Comparison of ENCODE assay signal across 11 cellular contexts in the genomic region with DNA sequence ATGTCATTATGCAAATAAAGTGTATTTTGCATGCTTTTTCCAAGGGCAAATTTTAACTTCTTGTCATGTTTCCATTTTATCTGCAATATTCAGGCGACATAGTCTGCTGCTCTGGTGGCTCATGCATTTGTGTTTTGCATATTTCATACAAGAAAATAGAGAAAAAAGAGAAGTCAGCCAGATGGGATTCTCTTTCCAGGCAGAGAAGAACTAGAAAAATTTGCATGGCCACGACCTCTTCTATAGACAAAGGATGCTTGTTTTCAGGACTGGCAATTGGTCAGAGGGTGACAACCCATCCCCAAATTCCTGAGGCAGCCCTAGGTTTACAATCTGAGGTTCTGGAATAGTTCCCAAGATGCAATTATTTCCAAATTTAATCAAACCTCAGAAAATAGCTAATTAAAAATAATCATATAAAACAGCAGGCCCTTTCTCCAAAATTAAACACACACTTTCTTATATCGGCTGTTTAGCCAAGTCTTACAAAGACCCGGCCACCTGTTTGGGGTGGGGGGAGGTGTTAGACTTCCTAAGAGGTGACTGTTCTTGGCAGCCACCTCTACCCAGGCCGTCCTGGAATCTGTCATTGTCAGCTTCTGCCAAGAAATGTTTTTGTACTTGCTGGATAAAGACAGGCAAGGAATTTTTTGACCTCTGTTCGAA. TPM values are rescaled to one million over a fixed set of nuclear protein-coding genes. Genes with fewer than 3 reads are reported as not detected.
DNase-seq lines count a peak whose midpoint lies in the region; ATAC-seq and TF ChIP-seq lines count a peak whose summit lies in the region.
"Had no signal": no experiment of that assay in that cellular context is flagged by ENCODE, and none has a peak within 500 bp of the region (broad histone marks: within the 10 kb centered on the region; RNA-seq: fewer than 3 reads in every experiment).

No MANE protein-coding gene starts in this region.

- H3K36me3 ChIP-seq in Karpas-422 (ENCODE audit: insufficient read depth, low read length) (no peaks in the 10 kb centered on the region), breast epithelium (no peaks in the 10 kb centered on the region)

- peaks cover 0 to 3% of the 10 kb centered on the region in 2 donors for H3K27me3 Mint-ChIP-seq in natural killer cell treated with Interleukin-12 subunit alpha and Interleukin-12 subunit beta and Interleukin-15 and Interleukin-18, amount 100 ng/mL, for 72 hours
- H3K27me3 Mint-ChIP-seq in natural killer cell (ENCODE audit: low read depth in 2 of 2) (peaks cover 0 to 3% of the 10 kb centered on the region in 2 donors), type B pancreatic cell (no peaks in the 10 kb centered on the region)

- no peaks in the 10 kb centered on the region for H3K36me3 Mint-ChIP-seq in natural killer cell treated with Interleukin-12 subunit alpha and Interleukin-12 subunit beta and Interleukin-15 and Interleukin-18, amount 100 ng/mL, for 72 hours
- H3K36me3 Mint-ChIP-seq in natural killer cell (no peaks in the 10 kb centered on the region), type B pancreatic cell (no peaks in the 10 kb centered on the region)

- H3K27ac Mint-ChIP-seq in natural killer cell treated with Interleukin-12 subunit alpha and Interleukin-12 subunit beta and Interleukin-15 and Interleukin-18, amount 100 ng/mL, for 72 hours: peak overlapping the region; percentile 27 to 62
- H3K27ac Mint-ChIP-seq in natural killer cell (no peak overlapping the region), type B pancreatic cell (no peak overlapping the region)

- H3K4me3 ChIP-seq in Karpas-422 (ENCODE audit: low read length) (peak overlapping the region; percentile 44), breast epithelium (no peak overlapping the region), coronary artery (no peak overlapping the region)

- peak overlapping the region; percentile 74 for H3K4me2 ChIP-seq in Karpas-422 (ENCODE audit: low read depth, low read length, poor library complexity, severe bottlenecking)

- no peak for DNase-seq in natural killer cell treated with Interleukin-12 subunit alpha and Interleukin-12 subunit beta and Interleukin-15 and Interleukin-18, amount 100 ng/mL, for 72 hours (ENCODE audit: low spot score)
- no peak for DNase-seq in natural killer cell
- peak; percentile 96 for DNase-seq in Karpas-422
- DNase-seq in breast epithelium (ENCODE audit: low spot score in 2 of 2): no peak
- no peak for DNase-seq in SW480 (ENCODE audit: low spot score)
- DNase-seq in anterior cingulate cortex (lab: John Stamatoyannopoulos, UW): no peak
- no peak for DNase-seq in coronary artery (ENCODE audit: low spot score)
- DNase-seq in type B pancreatic cell (ENCODE audit: extremely low spot score, unreplicated experiment): no peak
- DNase-seq: COR-L47, foreskin keratinocyte had no signal

- H3K9ac ChIP-seq in Karpas-422 (ENCODE audit: low read length): peak overlapping the region; percentile 54

- H2AFZ ChIP-seq in Karpas-422 (ENCODE audit: low read length): no peak overlapping the region

- H3K27me3 ChIP-seq in Karpas-422 (ENCODE audit: low read length): no peaks in the 10 kb centered on the region
- H3K27me3 ChIP-seq in breast epithelium: no peaks in the 10 kb centered on the region
- H3K27me3 ChIP-seq: foreskin keratinocyte had no signal

- peak overlapping the region; percentile 36 for H3K4me3 Mint-ChIP-seq in natural killer cell treated with Interleukin-12 subunit alpha and Interleukin-12 subunit beta and Interleukin-15 and Interleukin-18, amount 100 ng/mL, for 72 hours
- H3K4me3 Mint-ChIP-seq in natural killer cell: no peak overlapping the region
- H3K4me3 Mint-ChIP-seq in type B pancreatic cell: no peak overlapping the region
- H3K4me3 Mint-ChIP-seq: neural crest cell had no signal

- no peaks in the 10 kb centered on the region for H3K79me2 ChIP-seq in Karpas-422 (ENCODE audit: low read length)

- no peaks in the 10 kb centered on the region for H3K9me2 ChIP-seq in Karpas-422 (replicated peaks; ENCODE audit: insufficient read depth, low read length)

- no peaks in the 10 kb centered on the region for H3K9me3 ChIP-seq in Karpas-422 (ENCODE audit: low read length)
- no peaks in the 10 kb centered on the region for H3K9me3 ChIP-seq in breast epithelium

- no peak for TF ChIP-seq POLR2A in breast epithelium (IDR thresholded peaks at IDR 0.05)

- intact Hi-C loops in natural killer cell (cut with micrococcal nuclease) (no loop called here), breast epithelium (cut with DNase I; ENCODE audit: low total_unique reads) (no loop called here)

- H3K4me1 ChIP-seq in Karpas-422 (ENCODE audit: low read length) (peaks cover 60% of the 10 kb centered on the region), breast epithelium (no peaks in the 10 kb centered on the region)
- H3K4me1 ChIP-seq: foreskin keratinocyte had no signal

- H3K4me1 Mint-ChIP-seq in natural killer cell treated with Interleukin-12 subunit alpha and Interleukin-12 subunit beta and Interleukin-15 and Interleukin-18, amount 100 ng/mL, for 72 hours (ENCODE audit: low read depth in 2 of 2): peaks cover 8 to 20% of the 10 kb centered on the region in 2 donors
- no peaks in the 10 kb centered on the region for H3K4me1 Mint-ChIP-seq in natural killer cell
- H3K4me1 Mint-ChIP-seq in type B pancreatic cell (ENCODE audit: unreplicated experiment): peaks cover 13% of the 10 kb centered on the region

- H3K9me3 Mint-ChIP-seq in natural killer cell treated with Interleukin-12 subunit alpha and Interleukin-12 subunit beta and Interleukin-15 and Interleukin-18, amount 100 ng/mL, for 72 hours: no peaks in the 10 kb centered on the region
- no peaks in the 10 kb centered on the region for H3K9me3 Mint-ChIP-seq in natural killer cell
- H3K9me3 Mint-ChIP-seq in type B pancreatic cell: no peaks in the 10 kb centered on the region
- H3K9me3 Mint-ChIP-seq: neural crest cell had no signal

- H3K27ac ChIP-seq in Karpas-422 (ENCODE audit: low read length): peak overlapping the region; percentile 94
- peak overlapping the region; percentile 31 to 54 for H3K27ac ChIP-seq in breast epithelium
- H3K27ac ChIP-seq in coronary artery: no peak overlapping the region
- H3K27ac ChIP-seq: foreskin keratinocyte had no signal

- no peak for ATAC-seq in natural killer cell treated with Interleukin-12 subunit alpha and Interleukin-12 subunit beta and Interleukin-15 and Interleukin-18, amount 100 ng/mL, for 72 hours
- ATAC-seq in natural killer cell: no peak
- ATAC-seq: foreskin keratinocyte had no signal

- TF ChIP-seq CTCF in natural killer cell (IDR thresholded peaks at IDR 0.05): no peak
- TF ChIP-seq CTCF in breast epithelium (IDR thresholded peaks at IDR 0.05): no peak
- no peak for TF ChIP-seq CTCF in coronary artery (IDR thresholded peaks at IDR 0.05)
- no peak for TF ChIP-seq CTCF in type B pancreatic cell (conservative IDR thresholded peaks at IDR 0.05)

- H4K20me1 ChIP-seq in Karpas-422 (ENCODE audit: insufficient read depth, low read depth, low read length): no peaks in the 10 kb centered on the region

RNA-seq across cellular contexts. Expression of a gene that starts 20.6 kb away (rescaled TPM):
- total RNA-seq in natural killer cell treated with Interleukin-12 subunit alpha and Interleukin-12 subunit beta and Interleukin-15 and Interleukin-18, amount 100 ng/mL, for 72 hours: 10 to 100 TPM; 57.9 to 67.1 TPM
- total RNA-seq in natural killer cell (10 to 100 TPM; 32.6 to 73.9 (median 52.7) TPM), breast epithelium (10 to 100 TPM; 33.4 to 49.0 (median 37.0) TPM), type B pancreatic cell (ENCODE audit: low replicate concordance) (54.2 and 63.8 TPM in 2 replicates)
- 34.6 and 91.7 TPM in 2 replicates for total RNA-seq in Karpas-422 (2014; rRNA removed; shearing (Covaris generic); ENCODE audit: low replicate concordance)

Comparison
In these comparisons a context has a peak if more than half of its experiments do, and no peak if none do; other contexts are left out.
1. H3K27ac Mint-ChIP-seq: peak in natural killer cell treated with Interleukin-12 subunit alpha and Interleukin-12 subunit beta and Interleukin-15 and Interleukin-18, amount 100 ng/mL, for 72 hours (2 of 2); none in natural killer cell (0 of 2) and type B pancreatic cell (single experiment).
2. H3K27ac ChIP-seq: peak in Karpas-422 (single experiment) and breast epithelium (2 of 2); none in coronary artery (0 of 2).